ENCODE assay signal across 27 cellular contexts in genomic region chrX:70022608-70023007, GRCh38. TPM values are rescaled to one million over a fixed set of nuclear protein-coding genes. Genes with fewer than 3 reads are reported as not detected.
DNase-seq lines count a peak whose midpoint lies in the region; ATAC-seq and TF ChIP-seq lines count a peak whose summit lies in the region.
"Had no signal": no experiment of that assay in that cellular context is flagged by ENCODE, and none has a peak within 500 bp of the region (broad histone marks: within the 10 kb centered on the region; RNA-seq: fewer than 3 reads in every experiment).

No MANE protein-coding gene starts in this region.

- no peaks in the 10 kb centered on the region for H3K36me3 Mint-ChIP-seq in type B pancreatic cell

- no peak for ATAC-seq in HCT116
- no peak for ATAC-seq in foreskin keratinocyte
- ATAC-seq in HG02938 (IDR thresholded peaks at IDR 0.05; ENCODE audit: unreplicated experiment) = no peak
- ATAC-seq: GM12878 had no signal

- no peak overlapping the region for H3K4me3 Mint-ChIP-seq in type B pancreatic cell
- H3K4me3 Mint-ChIP-seq: CD4-positive, alpha-beta T cell had no signal

- H2AFZ ChIP-seq in HCT116 (ENCODE audit: low read depth, low read length, poor library complexity, severe bottlenecking) = no peak overlapping the region
- H2AFZ ChIP-seq: PC-9 had no signal

- no peaks in the 10 kb centered on the region for H3K27me3 Mint-ChIP-seq in type B pancreatic cell
- H3K27me3 Mint-ChIP-seq: CD4-positive, alpha-beta T cell had no signal

- no peak for DNase-seq in HCT116 (ENCODE audit: low read depth, low spot score)
- DNase-seq in foreskin keratinocyte = no peak
- no peak for DNase-seq in type B pancreatic cell (ENCODE audit: extremely low spot score, unreplicated experiment)
- DNase-seq in effector memory CD4-positive, alpha-beta T cell = no peak
- DNase-seq in HPDE6-E6E7 (ENCODE audit: extremely low spot score) = no peak
- DNase-seq: AML-193; CD4-positive, alpha-beta T cell; DMS 273 treated with DMSO at 0.1 percent for 48 hours; DMS79; EL; GDM1; HCEC 1CT; IMR-90; KG1; MM.1S; NCI-H2029; NCI-H446 treated with DMSO at 0.1 percent for 48 hours; NCI-H526; PC-9; Right ventricle myocardium superior; RPMI8226 had no signal

- BruUV-seq in HCT116 (replicated peaks; lab: Mats Ljungman, UMichigan) = no TSS peak

- H3K27me3 ChIP-seq in HCT116 (ENCODE audit: insufficient read depth, low read length) (no peaks in the 10 kb centered on the region), foreskin keratinocyte (no peaks in the 10 kb centered on the region), liver (ENCODE audit: control insufficient read depth in 4 of 4, insufficient read depth in 4 of 4, low read length in 3 of 4) (no peaks in the 10 kb centered on the region)
- H3K27me3 ChIP-seq in effector memory CD4-positive, alpha-beta T cell (replicated peaks; ENCODE audit: control insufficient read depth, insufficient read depth, low read length, poor library complexity, severe bottlenecking) = no peaks in the 10 kb centered on the region
- H3K27me3 ChIP-seq: SJSA1 had no signal

- no peak overlapping the region for H3K9ac ChIP-seq in HCT116 (ENCODE audit: low read length)
- H3K9ac ChIP-seq in liver (ENCODE audit: low read depth in 1 of 2, low read length in 2 of 2) = no peak overlapping the region
- H3K9ac ChIP-seq: BLaER1 treated with 17β-estradiol and CSF1 and Interleukin-3, amounts not matched to agents 10 nM and 100 nM had no signal

- TF ChIP-seq CTCF in HCT116 (IDR thresholded peaks at IDR 0.05 in 2 of 3, conservative IDR thresholded peaks at IDR 0.05 in 1 of 3; ENCODE audit: borderline replicate concordance in 1 of 3, insufficient read depth in 1 of 3, low read depth in 2 of 3, low read length in 2 of 3) (no peak), foreskin keratinocyte (conservative IDR thresholded peaks at IDR 0.05) (no peak), liver (IDR thresholded peaks at IDR 0.05; ENCODE audit: low read depth, low read length, missing input control) (no peak), type B pancreatic cell (conservative IDR thresholded peaks at IDR 0.05) (no peak)

- H3K9me2 ChIP-seq in HCT116 (ENCODE audit: insufficient read depth) = no peaks in the 10 kb centered on the region

- no peaks in the 10 kb centered on the region for H3K4me1 Mint-ChIP-seq in type B pancreatic cell (ENCODE audit: unreplicated experiment)

- CTCF ChIA-PET in HCT116 (lab: Charles Lee) = no interaction called here

- no peak overlapping the region for H3K4me3 ChIP-seq in HCT116 (replicated peaks in 1 of 2; ENCODE audit: low read depth in 1 of 2, low read length in 2 of 2)
- H3K4me3 ChIP-seq in liver (ENCODE audit: low read depth in 1 of 3, low read length in 3 of 3) = no peak overlapping the region
- H3K4me3 ChIP-seq in effector memory CD4-positive, alpha-beta T cell (ENCODE audit: insufficient read depth, low read depth, low read length, poor library complexity, severe bottlenecking) = no peak overlapping the region
- H3K4me3 ChIP-seq: BLaER1 treated with 17β-estradiol and CSF1 and Interleukin-3, amounts not matched to agents 10 nM and 100 nM; GM12878; PC-9; SJSA1 had no signal

- RAD21 ChIA-PET in HCT116 (lab: Charles Lee; ENCODE audit: low non-redundant PET in 1 of 2, low total read pairs in 2 of 2, uncharacterized antibody in 2 of 2, unreplicated experiment in 2 of 2) = no interaction called here

- peak overlapping the region; percentile 28 for H3K27ac Mint-ChIP-seq in type B pancreatic cell
- H3K27ac Mint-ChIP-seq: CD4-positive, alpha-beta T cell had no signal

- TF ChIP-seq RAD21 in HCT116 (IDR thresholded peaks at IDR 0.05; ENCODE audit: low read depth) (no peak), liver (IDR thresholded peaks at IDR 0.05) (no peak)

- H3K4me1 ChIP-seq in HCT116 (ENCODE audit: control insufficient read depth in 1 of 2, insufficient read depth in 2 of 2, low read length in 2 of 2) = peaks cover 8 to 33% of the 10 kb centered on the region in 2 experiments
- peaks cover 5% of the 10 kb centered on the region for H3K4me1 ChIP-seq in foreskin keratinocyte
- peaks cover 0 to 4% (median under 1%) of the 10 kb centered on the region in 4 donors for H3K4me1 ChIP-seq in liver (ENCODE audit: control insufficient read depth in 4 of 4, insufficient read depth in 4 of 4, low read length in 3 of 4)
- H3K4me1 ChIP-seq in effector memory CD4-positive, alpha-beta T cell (ENCODE audit: control insufficient read depth, insufficient read depth, low read length, poor library complexity, severe bottlenecking) = peaks cover 7% of the 10 kb centered on the region
- H3K4me1 ChIP-seq: SJSA1 had no signal

- H3K9me3 Mint-ChIP-seq in type B pancreatic cell = no peaks in the 10 kb centered on the region
- H3K9me3 Mint-ChIP-seq: CD4-positive, alpha-beta T cell had no signal

- intact Hi-C loops in HCT116 (cut with micrococcal nuclease) = no loop called here

- peak overlapping the region; percentile 30 for H3K4me2 ChIP-seq in HCT116 (ENCODE audit: low read length)
- H3K4me2 ChIP-seq: BLaER1 treated with 17β-estradiol and CSF1 and Interleukin-3, amounts not matched to agents 10 nM and 100 nM; PC-9 had no signal

- no peaks in the 10 kb centered on the region for H3K9me3 ChIP-seq in HCT116 (ENCODE audit: control insufficient read depth in 1 of 2, insufficient read depth in 1 of 2, low read depth in 1 of 2, low read length in 2 of 2)
- no peaks in the 10 kb centered on the region for H3K9me3 ChIP-seq in liver (ENCODE audit: control insufficient read depth in 4 of 4, low read length in 3 of 4)
- no peaks in the 10 kb centered on the region for H3K9me3 ChIP-seq in effector memory CD4-positive, alpha-beta T cell (ENCODE audit: control insufficient read depth, low read length)
- H3K9me3 ChIP-seq: SJSA1 had no signal

- no peak overlapping the region for H3K27ac ChIP-seq in HCT116 (ENCODE audit: low read depth, low read length)
- peak overlapping the region; percentile 22 for H3K27ac ChIP-seq in foreskin keratinocyte
- H3K27ac ChIP-seq in liver (ENCODE audit: low read depth in 1 of 2, low read length in 2 of 2) = no peak overlapping the region
- H3K27ac ChIP-seq in effector memory CD4-positive, alpha-beta T cell (ENCODE audit: insufficient read depth, low read length, poor library complexity, severe bottlenecking) = no peak overlapping the region
- H3K27ac ChIP-seq: BLaER1 treated with 17β-estradiol and CSF1 and Interleukin-3, amounts not matched to agents 10 nM and 100 nM; PC-9; SJSA1 had no signal

- no peaks in the 10 kb centered on the region for H3K36me3 ChIP-seq in HCT116 (ENCODE audit: control insufficient read depth in 1 of 2, insufficient read depth in 2 of 2, low read length in 2 of 2)
- no peaks in the 10 kb centered on the region for H3K36me3 ChIP-seq in liver (ENCODE audit: control insufficient read depth in 4 of 4, insufficient read depth in 3 of 4, low read depth in 1 of 4, low read length in 3 of 4)
- H3K36me3 ChIP-seq in effector memory CD4-positive, alpha-beta T cell (ENCODE audit: control insufficient read depth, insufficient read depth, low read length) = no peaks in the 10 kb centered on the region
- H3K36me3 ChIP-seq: BLaER1 treated with 17β-estradiol and CSF1 and Interleukin-3, amounts not matched to agents 10 nM and 100 nM; SJSA1 had no signal

- POLR2A ChIA-PET in HCT116 (lab: Charles Lee) = no interaction called here

- TF ChIP-seq POLR2A in HCT116 (IDR thresholded peaks at IDR 0.05; ENCODE audit: borderline replicate concordance, extremely low read depth, insufficient read depth, insufficient read length) = no peak

- WGBS in liver = 63% methylated on average over 4 of the region's 4 CpGs

- no peaks in the 10 kb centered on the region for H4K20me1 ChIP-seq in HCT116 (ENCODE audit: insufficient read depth)

- H3K79me2 ChIP-seq in HCT116 (ENCODE audit: insufficient read depth, low read length) = no peaks in the 10 kb centered on the region

TF ChIP-seq in HCT116, 20 proteins besides CTCF, POLR2A, EP300 and RAD21:
- TF ChIP-seq ZNF274 (IDR thresholded peaks at IDR 0.05; ENCODE audit: low read depth, low read length) (no peak), EZH2phosphoT487 (IDR thresholded peaks at IDR 0.05; ENCODE audit: borderline replicate concordance) (no peak), ATF3 (IDR thresholded peaks at IDR 0.05) (no peak), JUND (IDR thresholded peaks at IDR 0.05) (no peak)
TF ChIP-seq in HCT116: peak in this region for 0.

TF ChIP-seq in liver, 16 proteins besides CTCF, POLR2A, EP300 and RAD21 (continues in another document):
- TF ChIP-seq TAF1 (conservative IDR thresholded peaks at IDR 0.05) = no peak
- peak in 1 of 2 donors; percentile 39 for TF ChIP-seq RXRA (IDR thresholded peaks at IDR 0.05)

RNA-seq across cellular contexts. Expression of gene AWAT2, which starts 27.1 kb away (rescaled TPM):
- total RNA-seq in HCT116 (2021; ENCODE audit: unreplicated experiment) (not detected), foreskin keratinocyte (not detected in 2 replicates), liver (not detected), type B pancreatic cell (ENCODE audit: low replicate concordance) (not detected in 2 replicates)
- 0.10 TPM in 1 of 2 replicates, not detected in the other for polyA plus RNA-seq in HCT116 (2012)
- polyA plus RNA-seq in foreskin keratinocyte (not detected in 2 replicates), liver (not detected)
- total RNA-seq: CD4-positive, alpha-beta T cell; GM12878; H1; PC-9; Right ventricle myocardium superior; SJSA1 had no signal
- polyA plus RNA-seq: GM12878, H1, IMR-90 had no signal

RNA-seq across cellular contexts. Expression of gene OTUD6A, which starts 39.6 kb away (rescaled TPM):
- total RNA-seq in HCT116 (2021; ENCODE audit: unreplicated experiment) (not detected), foreskin keratinocyte (not detected in 2 replicates), liver (not detected), type B pancreatic cell (ENCODE audit: low replicate concordance) (not detected in 2 replicates)
- not detected in 2 replicates for polyA plus RNA-seq in HCT116 (2012)
- polyA plus RNA-seq in foreskin keratinocyte (not detected in 2 replicates), liver (not detected)
- total RNA-seq: CD4-positive, alpha-beta T cell; GM12878; IMR-90; PC-9; Right ventricle myocardium superior; SJSA1 had no signal
- polyA plus RNA-seq: GM12878, IMR-90 had no signal
